Comparison of ENCODE assay signal across 9 cellular contexts in genomic region chr4:11843927-11844326, GRCh38.
"Had no signal": no experiment of that assay in that cellular context is flagged by ENCODE, and none has a peak within 500 bp of the region (broad histone marks: within the 10 kb centered on the region; RNA-seq: fewer than 3 reads in every experiment).

No MANE protein-coding gene starts in this region.

- H3K4me1 Mint-ChIP-seq: nephron progenitor cell had no signal

- H3K9me3 Mint-ChIP-seq: nephron progenitor cell had no signal

- H3K27ac ChIP-seq: brain microvascular endothelial cell, upper lobe of left lung had no signal

- ATAC-seq: activated CD4-positive, CD25-positive, alpha-beta regulatory T cell treated with anti-CD3 and anti-CD28 coated beads, Interleukin-2, amount 50 U/mL, for 24 hours; esophagus mucosa had no signal

- H3K4me3 ChIP-seq: upper lobe of left lung had no signal

- DNase-seq: activated naive CD4-positive, alpha-beta T cell treated with anti-CD3 and anti-CD28 coated beads, Interleukin-2, amount 50 U/mL, for 16 hours; brain microvascular endothelial cell; nephron progenitor cell; SK-N-SH; stimulated activated CD4-positive, alpha-beta T cell treated with anti-CD3 and anti-CD28 coated beads, Interleukin-15, amount 100 ng/mL, for 24 hours; upper lobe of left lung had no signal

- H3K36me3 ChIP-seq: brain microvascular endothelial cell, upper lobe of left lung had no signal

- H3K9me3 ChIP-seq: SK-N-SH, upper lobe of left lung had no signal

- H3K27ac Mint-ChIP-seq: memory B cell, nephron progenitor cell had no signal

- H3K36me3 Mint-ChIP-seq: memory B cell had no signal

- H3K4me3 Mint-ChIP-seq: memory B cell, nephron progenitor cell had no signal

- H3K27me3 ChIP-seq: brain microvascular endothelial cell, upper lobe of left lung had no signal
